17 cellular contexts compared by ENCODE assay signal in genomic region chr9:36738318-36738975, GRCh38.
DNase-seq lines count a peak whose midpoint lies in the region; TF ChIP-seq lines count a peak whose summit lies in the region.
"Had no signal": no experiment of that assay in that cellular context is flagged by ENCODE, and none has a peak within 500 bp of the region (broad histone marks: within the 10 kb centered on the region; RNA-seq: fewer than 3 reads in every experiment).

No MANE protein-coding gene starts in this region.

- in situ Hi-C loops in brain microvascular endothelial cell (cut with HindIII; ENCODE audit: low pct_ligation_motif_present, low sequenced_read_pairs) (no loop called here), HAP-1 (cut with MboI; ENCODE audit: low sequenced_read_pairs) (loop anchor here (10.0 kb wide), 1 partner anchor 46 kb away; no protein-coding TSS in a partner anchor)

- H3K9me3 ChIP-seq in HAP-1 = no peaks in the 10 kb centered on the region
- H3K9me3 ChIP-seq: right lobe of liver, uterus had no signal

- H3K27ac ChIP-seq in brain microvascular endothelial cell = no peak overlapping the region
- H3K27ac ChIP-seq: right lobe of liver, uterus had no signal

- peaks cover 9% of the 10 kb centered on the region for H3K27me3 ChIP-seq in brain microvascular endothelial cell (replicated peaks)
- peaks cover 10% of the 10 kb centered on the region; the same call in 1 of the 2 replicates for H3K27me3 ChIP-seq in HAP-1 (ENCODE audit: low read depth)
- H3K27me3 ChIP-seq: right lobe of liver had no signal

- DNase-seq in EH (ENCODE audit: low read depth) (peak; percentile 58), LoVo (ENCODE audit: low spot score) (peak; percentile 34), dermis blood vessel endothelial cell (peak; percentile 6), medulla oblongata (ENCODE audit: extremely low spot score) (peak; percentile 8), NCI-H1417 treated with DMSO at 0.1 percent for 48 hours (lab: John Stamatoyannopoulos, UW) (no peak), HUDEP-2 (lab: John Stamatoyannopoulos, UW; ENCODE audit: unreplicated experiment in 76 of 76) (no peak), brain microvascular endothelial cell (no peak), HAP-1 (ENCODE audit: low spot score in 2 of 2) (no peak)
- DNase-seq: activated naive CD8-positive, alpha-beta T cell treated with anti-CD3 and anti-CD28 coated beads, Interleukin-2, amount 10 ng/mL, durations not matched to agents 7 days and 5 days; activated T-cell treated with anti-CD3 and anti-CD28 coated beads, Interleukin-2, amount 50 U/mL, for 1 hour; CD4-positive, alpha-beta T cell; NCI-H1092 treated with DMSO at 0.1 percent for 48 hours; nephron progenitor cell; OCI-M1; right lobe of liver; stimulated activated CD4-positive, alpha-beta T cell treated with anti-CD3 and anti-CD28 coated beads, Interleukin-4, amount 100 ng/mL, for 1 hour; uterus had no signal

- H3K4me3 ChIP-seq in brain microvascular endothelial cell (ENCODE audit: low read depth, low read length) = no peak overlapping the region
- H3K4me3 ChIP-seq in HAP-1 = no peak overlapping the region
- H3K4me3 ChIP-seq: right lobe of liver, uterus had no signal

- no peaks in the 10 kb centered on the region for H3K4me1 ChIP-seq in HAP-1
- H3K4me1 ChIP-seq: right lobe of liver, uterus had no signal

- no peak for TF ChIP-seq CTCF in brain microvascular endothelial cell (IDR thresholded peaks at IDR 0.05; ENCODE audit: low read depth, low read length, missing control alignments)

- H3K36me3 ChIP-seq in brain microvascular endothelial cell (replicated peaks) (no peaks in the 10 kb centered on the region), HAP-1 (replicated peaks) (no peaks in the 10 kb centered on the region)
- H3K36me3 ChIP-seq: right lobe of liver, uterus had no signal

Comparison
In these comparisons a context has a peak if more than half of its experiments do, and no peak if none do; other contexts are left out.
1. DNase-seq: peak in EH (single experiment), LoVo (single experiment), dermis blood vessel endothelial cell (single experiment) and medulla oblongata (single experiment); none in NCI-H1417 treated with DMSO at 0.1 percent for 48 hours (single experiment), HUDEP-2 (0 of 76), brain microvascular endothelial cell (single experiment) and HAP-1 (0 of 2).